8 cellular contexts compared by ENCODE assay signal in the genomic region with DNA sequence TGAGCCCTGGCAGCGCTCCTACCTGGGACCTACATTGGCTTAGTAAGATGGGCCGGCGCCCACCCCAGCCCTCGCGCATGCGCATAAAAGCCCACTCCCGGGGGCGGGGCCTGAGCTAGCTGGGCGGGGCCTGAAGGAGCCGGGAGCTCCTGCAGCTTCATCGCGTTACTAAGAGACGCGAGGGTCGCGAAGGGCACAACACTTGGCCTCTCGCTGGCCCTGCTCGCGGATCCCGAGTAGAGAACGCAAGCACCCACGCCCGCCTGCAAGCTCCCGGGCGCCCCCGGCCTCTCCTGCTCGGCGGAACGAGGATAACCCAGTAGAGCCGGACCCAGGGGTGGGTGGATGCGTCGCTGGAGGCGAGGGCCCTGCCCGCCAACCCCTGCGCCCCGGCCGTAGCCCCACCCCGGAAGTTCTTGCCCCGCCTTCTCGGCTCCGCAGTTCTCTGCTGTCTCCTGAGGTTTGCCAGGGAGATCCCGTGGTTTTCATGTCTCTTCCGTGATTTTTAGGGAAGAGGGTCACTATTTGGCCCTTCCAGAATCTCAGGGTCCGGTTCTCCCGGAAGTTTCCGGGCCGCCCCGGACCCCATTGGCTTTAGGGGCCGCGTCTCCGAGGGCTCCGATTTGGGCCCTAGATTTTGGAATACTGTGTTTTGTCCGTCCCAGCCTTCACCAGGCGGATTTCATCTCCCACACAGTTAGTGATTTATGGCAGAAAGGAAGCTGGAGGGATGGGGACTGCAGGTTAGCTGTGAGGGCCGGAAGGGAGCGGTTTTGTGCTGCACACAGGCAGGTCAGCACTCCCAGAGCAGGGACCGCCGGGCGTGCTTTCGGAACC. TPM values are rescaled to one million over a fixed set of nuclear protein-coding genes. Genes with fewer than 3 reads are reported as not detected.
DNase-seq lines count a peak whose midpoint lies in the region; ATAC-seq and TF ChIP-seq lines count a peak whose summit lies in the region.

A gene with protein sequence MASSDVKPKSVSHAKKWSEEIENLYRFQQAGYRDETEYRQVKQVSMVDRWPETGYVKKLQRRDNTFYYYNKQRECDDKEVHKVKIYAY (plus strand): TSS at position 168 of the 837 bp plus-strand sequence. CDS start 7,081 bp downstream, outside the sequence.

- H3K27ac ChIP-seq in left lung: peak within 1 kb of the TSS; percentile 96

- intact Hi-C loops in left lung (cut with DNase I): no loop called here

- H3K27me3 ChIP-seq in left lung: no peaks in the 10 kb centered on the region

- no peaks in the 10 kb centered on the region for H3K9me3 ChIP-seq in left lung

- ATAC-seq in GM19351 (IDR thresholded peaks at IDR 0.05; ENCODE audit: unreplicated experiment) (peak; percentile 78), HG03520 (IDR thresholded peaks at IDR 0.05; ENCODE audit: unreplicated experiment) (peak; percentile 73), left lung (peak; percentile 98)

- DNase-seq in C1 segment of cervical spinal cord (lab: John Stamatoyannopoulos, UW): peak; percentile 66 to 100 (median 98)
- peak; percentile 80 for DNase-seq in NCI-H526 treated with DMSO at 0.1 percent for 48 hours (lab: John Stamatoyannopoulos, UW)
- peak; percentile 86 for DNase-seq in activated CD4-positive, alpha-beta T cell treated with anti-CD3 and anti-CD28 coated beads, Interleukin-2, amount 50 U/mL, for 1 hour
- DNase-seq in dedifferentiated amniotic fluid mesenchymal stem cell (ENCODE audit: extremely low spot score): peak; percentile 94
- DNase-seq in left lung: peak; percentile 96 to 98
- peak; percentile 87 for DNase-seq in stimulated activated CD4-positive, alpha-beta T cell treated with anti-CD3 and anti-CD28 coated beads, Interleukin-2, amount 100 ng/mL, for 4 hours (ENCODE audit: low read depth)

- TF ChIP-seq CTCF in left lung (IDR thresholded peaks at IDR 0.05): no peak

- H3K4me3 ChIP-seq in left lung: peak within 1 kb of the TSS; percentile 80 to 95

- no peaks in the 10 kb centered on the region for H3K36me3 ChIP-seq in left lung

- peaks cover 0 to 20% of the 10 kb centered on the region in 2 donors for H3K4me1 ChIP-seq in left lung

RNA-seq across cellular contexts. Expression of the gene that starts here (rescaled TPM):
- not detected for total RNA-seq in left lung

Comparison
In these comparisons a context has a peak if more than half of its experiments do, and no peak if none do; other contexts are left out.
1. Peak in every context shown above with its lines: DNase-seq, ATAC-seq, H3K4me3 ChIP-seq and H3K27ac ChIP-seq.
2. Peak in DNase-seq, ATAC-seq, H3K4me3 ChIP-seq and H3K27ac ChIP-seq in left lung; RNA of the gene not detected or under 1 TPM.